8 cellular contexts compared by ENCODE assay signal in the genomic region with DNA sequence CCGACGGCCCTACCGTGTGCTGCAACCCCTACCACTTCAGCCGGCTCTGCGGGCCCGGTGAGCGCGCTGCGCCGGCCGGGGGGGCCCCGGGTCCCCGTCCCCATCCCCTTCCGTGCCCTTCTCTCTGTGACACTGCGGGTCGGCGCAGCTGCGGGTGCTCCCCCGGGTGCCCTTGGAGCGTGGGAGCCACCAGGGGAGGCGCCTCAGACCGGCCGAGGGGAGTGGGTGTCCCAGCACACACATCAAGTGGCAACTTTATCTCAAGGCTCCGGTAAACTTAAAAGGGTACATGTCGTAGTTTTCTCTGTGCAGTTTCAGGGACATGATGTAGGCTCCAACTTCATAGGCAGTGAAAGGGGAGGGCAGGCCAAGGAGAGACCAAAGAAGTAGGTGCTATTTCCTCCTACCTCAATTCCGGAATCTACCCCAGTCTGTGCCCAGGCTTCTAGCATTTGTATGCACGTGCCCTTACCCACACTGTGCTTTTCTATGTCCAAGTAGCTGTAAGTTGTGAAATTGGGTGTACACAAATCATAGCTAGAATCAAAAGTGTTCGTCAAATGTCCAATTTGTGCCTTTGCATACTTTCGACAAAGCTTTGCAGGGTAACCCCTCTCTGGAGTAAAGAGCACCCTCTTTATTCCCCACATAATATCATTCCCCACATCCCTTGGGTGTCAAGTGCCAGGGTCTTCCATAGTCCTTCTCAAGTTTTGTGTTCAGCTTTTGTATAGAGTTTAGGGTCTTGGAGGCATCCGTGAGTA. TPM values are rescaled to one million over a fixed set of nuclear protein-coding genes. Genes with fewer than 3 reads are reported as not detected.
DNase-seq lines count a peak whose midpoint lies in the region; ATAC-seq, FAIRE-seq and TF ChIP-seq lines count a peak whose summit lies in the region.

No MANE protein-coding gene starts in this region.

- FAIRE-seq in GM12878 (lab: Jason Lieb, UNC): no peak
- peak; percentile 17 for FAIRE-seq in urothelium cell line (lab: Jason Lieb, UNC)

- in situ Hi-C loops in GM12878 (cut with MboI): no loop called here

- peak overlapping the region; percentile 81 for H3K4me3 ChIP-seq in left ventricle myocardium inferior
- H3K4me3 ChIP-seq in GM12878: no peak overlapping the region

- no peaks in the 10 kb centered on the region for H3K79me2 ChIP-seq in GM12878 (ENCODE audit: control insufficient read depth, insufficient read depth, low read length)

- intact Hi-C loops in left ventricle myocardium inferior (cut with micrococcal nuclease): loop anchor here (10.0 kb wide), 1 partner anchor 71 kb away; no protein-coding TSS in a partner anchor
- intact Hi-C loops in cardiac septum (cut with DNase I): no loop called here
- intact Hi-C loops in GM12878 (cut with micrococcal nuclease; ENCODE audit: unreplicated experiment): loop anchor here (5.0 to 10.0 kb wide), 2 partner anchors 68 to 89 kb away; no protein-coding TSS in a partner anchor

- no peaks in the 10 kb centered on the region for H3K27me3 ChIP-seq in left ventricle myocardium inferior (ENCODE audit: low read depth)
- H3K27me3 ChIP-seq in GM12878 (replicated peaks in 1 of 2; ENCODE audit: control insufficient read depth in 2 of 2, insufficient read depth in 2 of 2, low read length in 1 of 2): peaks cover 11 to 15% of the 10 kb centered on the region in 2 experiments

- no peak overlapping the region for H2AFZ ChIP-seq in GM12878 (ENCODE audit: control insufficient read depth, low read depth, low read length)

- BruUV-seq in GM12878 (replicated peaks; lab: Mats Ljungman, UMichigan): no TSS peak

- CTCF ChIA-PET in GM12878 (lab: Yijun Ruan, JAX) (interaction anchor here (0.6 to 1.8 kb wide), 4 partner anchors 11 to 112 kb away, joined by 3 read pairs; no protein-coding TSS in a partner anchor), HEK293T (lab: Yijun Ruan, JAX) (interaction anchor here (1.7 to 4.1 kb wide), 4 partner anchors 86 to 147 kb away, joined by 3 to 28 read pairs (median 10); no protein-coding TSS in a partner anchor)

- no peak for TF ChIP-seq CTCF in left ventricle myocardium inferior (IDR thresholded peaks at IDR 0.05; ENCODE audit: borderline replicate concordance)
- no peak for TF ChIP-seq CTCF in GM12878 (IDR thresholded peaks at IDR 0.05 in 2 of 3, conservative IDR thresholded peaks at IDR 0.05 in 1 of 3; ENCODE audit: control insufficient read depth in 2 of 3, extremely low read depth in 1 of 3, insufficient read depth in 1 of 3, low read depth in 3 of 3, low read length in 3 of 3)

- RAD21 ChIA-PET in GM12878 (lab: Charles Lee; ENCODE audit: unreplicated experiment): no interaction called here

- peak overlapping the region; percentile 99 for H3K4me2 ChIP-seq in GM12878 (ENCODE audit: control insufficient read depth, insufficient read depth)

- TF ChIP-seq EP300 in GM12878 (IDR thresholded peaks at IDR 0.05; ENCODE audit: borderline replicate concordance in 1 of 2, control insufficient read depth in 1 of 2, low read depth in 2 of 2, low read length in 2 of 2): no peak

- H4K20me1 ChIP-seq in GM12878 (ENCODE audit: control insufficient read depth, insufficient read depth): peaks cover 4% of the 10 kb centered on the region

- H3K9me3 ChIP-seq in left ventricle myocardium inferior (replicated peaks) (no peaks in the 10 kb centered on the region), GM12878 (replicated peaks; ENCODE audit: control insufficient read depth, insufficient read depth, low read length) (no peaks in the 10 kb centered on the region)

- SMC1A ChIA-PET in GM12878 (lab: Charles Lee; ENCODE audit: uncharacterized antibody, unreplicated experiment): no interaction called here

- no peak for TF ChIP-seq RAD21 in GM12878 (IDR thresholded peaks at IDR 0.05; ENCODE audit: insufficient read depth, low read depth, low read length)

- TF ChIP-seq POLR2A in GM12878 (IDR thresholded peaks at IDR 0.05; ENCODE audit: low read depth, low read length): no peak

- ATAC-seq in GM12878 (no peak), memory B cell (ENCODE audit: low read depth) (no peak)

- whole genome bisulfite sequencing in GM12878 (ENCODE audit: insufficient coverage, insufficient replicate concordance, low lambda C conversion rate, missing lambda C conversion rate): 12% methylated on average over 20 of the region's 30 CpGs

- H3K9me3 Mint-ChIP-seq in memory B cell: no peaks in the 10 kb centered on the region

- H3K4me3 Mint-ChIP-seq in memory B cell: peak overlapping the region; percentile 72

- H3K36me3 Mint-ChIP-seq in memory B cell: no peaks in the 10 kb centered on the region

- POLR2A ChIA-PET in GM12878 (lab: Charles Lee) (no interaction called here), HEK293T (lab: Yijun Ruan, JAX) (interaction anchor here (1.2 to 4.9 kb wide), 4 partner anchors 24 to 148 kb away, joined by 3 to 31 read pairs (median 6); no protein-coding TSS in a partner anchor)

- H3K27ac ChIP-seq in left ventricle myocardium inferior (replicated peaks) (peak overlapping the region; percentile 94), GM12878 (ENCODE audit: control insufficient read depth, insufficient read depth) (no peak overlapping the region)

- peaks cover 5% of the 10 kb centered on the region for H3K27me3 Mint-ChIP-seq in memory B cell

- peaks cover 11% of the 10 kb centered on the region for H3K4me1 Mint-ChIP-seq in memory B cell

- no peak overlapping the region for H3K27ac Mint-ChIP-seq in memory B cell

- H3K36me3 ChIP-seq in left ventricle myocardium inferior (no peaks in the 10 kb centered on the region), GM12878 (ENCODE audit: control insufficient read depth in 2 of 2, insufficient read depth in 2 of 2, low read length in 1 of 2) (no peaks in the 10 kb centered on the region)

- DNase-seq in left ventricle myocardium inferior (no peak), cardiac septum (ENCODE audit: low spot score) (no peak), GM12878 (ENCODE audit: low read depth, low spot score) (no peak), memory B cell (ENCODE audit: low spot score in 2 of 2) (peak in 1 of 2 donors; percentile 34), urothelium cell line (ENCODE audit: low spot score) (no peak), HEK293T (ENCODE audit: extremely low spot score) (no peak), SW480 (ENCODE audit: low spot score) (no peak)
- DNase-seq in stimulated activated CD4-positive, alpha-beta T cell treated with anti-CD3 and anti-CD28 coated beads, Interleukin-4, amount 100 ng/mL, for 24 hours: no peak

- no peak overlapping the region for H3K9ac ChIP-seq in GM12878 (ENCODE audit: control insufficient read depth, insufficient read depth, low read length)

- H3K4me1 ChIP-seq in left ventricle myocardium inferior (peaks cover 77% of the 10 kb centered on the region), GM12878 (ENCODE audit: control insufficient read depth, insufficient read depth, low read length) (peaks cover 16% of the 10 kb centered on the region)

TF ChIP-seq in GM12878, 131 proteins besides CTCF, POLR2A, EP300 and RAD21 (continues in another document):
- TF ChIP-seq BHLHE40 (IDR thresholded peaks at IDR 0.05; ENCODE audit: borderline replicate concordance in 1 of 2, low read depth in 2 of 2, low read length in 1 of 2) (peak in 1 of 2 experiments; percentile 31; a peak in 1 of 4 replicates), CHD2 (IDR thresholded peaks at IDR 0.05; ENCODE audit: borderline replicate concordance, low read depth, low read length) (no peak), RCOR1 (conservative IDR thresholded peaks at IDR 0.05; ENCODE audit: low read depth, low read length) (no peak)

TF ChIP-seq in HEK293T, 16 proteins besides CTCF, POLR2A, EP300 and RAD21:
- TF ChIP-seq ARNT (IDR thresholded peaks at IDR 0.05) (no peak), FOXK2 (IDR thresholded peaks at IDR 0.05) (no peak), L3MBTL2 (conservative IDR thresholded peaks at IDR 0.05) (no peak), HDGF (IDR thresholded peaks at IDR 0.05; ENCODE audit: borderline replicate concordance) (no peak), NFRKB (IDR thresholded peaks at IDR 0.05) (no peak), BHLHE40 (IDR thresholded peaks at IDR 0.05; ENCODE audit: borderline replicate concordance) (no peak), CTBP1 (IDR thresholded peaks at IDR 0.05; ENCODE audit: borderline replicate concordance) (no peak), SP1 (IDR thresholded peaks at IDR 0.05) (no peak), TARDBP (IDR thresholded peaks at IDR 0.05) (no peak), FOXA1 (IDR thresholded peaks at IDR 0.05) (no peak), SUZ12 (IDR thresholded peaks at IDR 0.05) (no peak), LEF1 (IDR thresholded peaks at IDR 0.05; ENCODE audit: borderline replicate concordance) (no peak), FOXM1 (IDR thresholded peaks at IDR 0.05; ENCODE audit: borderline replicate concordance) (no peak), ELF4 (IDR thresholded peaks at IDR 0.05) (no peak), ZNF384 (IDR thresholded peaks at IDR 0.05) (no peak)
- TF ChIP-seq, protein P1, sequence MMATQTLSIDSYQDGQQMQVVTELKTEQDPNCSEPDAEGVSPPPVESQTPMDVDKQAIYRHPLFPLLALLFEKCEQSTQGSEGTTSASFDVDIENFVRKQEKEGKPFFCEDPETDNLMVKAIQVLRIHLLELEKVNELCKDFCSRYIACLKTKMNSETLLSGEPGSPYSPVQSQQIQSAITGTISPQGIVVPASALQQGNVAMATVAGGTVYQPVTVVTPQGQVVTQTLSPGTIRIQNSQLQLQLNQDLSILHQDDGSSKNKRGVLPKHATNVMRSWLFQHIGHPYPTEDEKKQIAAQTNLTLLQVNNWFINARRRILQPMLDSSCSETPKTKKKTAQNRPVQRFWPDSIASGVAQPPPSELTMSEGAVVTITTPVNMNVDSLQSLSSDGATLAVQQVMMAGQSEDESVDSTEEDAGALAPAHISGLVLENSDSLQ (IDR thresholded peaks at IDR 0.05): no peak

RNA-seq across cellular contexts. Expression of gene SMAD6, which starts 2.2 kb away (rescaled TPM):
- total RNA-seq in left ventricle myocardium inferior (20.3 TPM), cardiac septum (50.2 TPM), GM12878 (2014; rRNA removed) (under 0.01 TPM in 2 replicates), GM12878 (2014; rRNA removed; fragmentation: Illumina TruSeq; extraction: Trizol) (not detected in 2 replicates), GM12878 (2021) (0.10 and 0.16 TPM in 2 replicates)
- 0.20 and 0.46 TPM in 2 replicates for total RNA-seq in GM12878 (2013; cell fraction: nucleolus; rRNA removed)
- polyA plus RNA-seq in GM12878 (2011; ENCODE audit: low read depth): not detected
- polyA plus RNA-seq in GM12878 (2011; rRNA removed) (0.03 and 0.06 TPM in 2 replicates), GM12878 (2014; fragmentation: Illumina TruSeq; extraction: Trizol) (not detected in 2 replicates), GM12878 (2014; fragmentation: Nextera tagmentation; extraction: Ambion mirVana) (not detected), GM12878 (2014; rRNA removed) (not detected in 2 replicates), GM12878 (2016; fragmentation: Nextera tagmentation; extraction: Ambion mirVana) (not detected)
- polyA plus RNA-seq in GM12878 (2011; cell fraction: cytosol; rRNA removed): 0.01 and 0.02 TPM in 2 replicates
- polyA plus RNA-seq in GM12878 (2011; cell fraction: nucleus; rRNA removed): 0.28 and 0.32 TPM in 2 replicates
- not detected in 2 replicates for polyA plus RNA-seq in GM12878 (2012)
- polyA minus RNA-seq in GM12878 (2011; rRNA and poly(A)+ RNA removed): 0.05 TPM in 1 of 2 replicates, not detected in the other
- 2.4 and 5.1 TPM in 2 replicates for polyA minus RNA-seq in GM12878 (2011; cell fraction: cytosol; rRNA and poly(A)+ RNA removed)
- 0.12 and 0.67 TPM in 2 replicates for polyA minus RNA-seq in GM12878 (2011; cell fraction: nucleus; rRNA and poly(A)+ RNA removed)

Comparison
In these comparisons a context has a peak if more than half of its experiments do, and no peak if none do; other contexts are left out.
1. RNA of gene SMAD6, which starts 2.2 kb away (total RNA-seq): 50.2 TPM in cardiac septum (single experiment) and 20.3 TPM in left ventricle myocardium inferior (single experiment); under 0.01 to 0.46 TPM in GM12878; every median in the first group is over 10 times any median in the second.